ENCODE assay signal across 20 cellular contexts in genomic region chr3:174158674-174159073, GRCh38.
"Had no signal": no experiment of that assay in that cellular context is flagged by ENCODE, and none has a peak within 500 bp of the region (broad histone marks: within the 10 kb centered on the region; RNA-seq: fewer than 3 reads in every experiment).

No MANE protein-coding gene starts in this region.

- H3K4me3 ChIP-seq: coronary artery, skin epidermis, vagina had no signal

- ATAC-seq: activated CD4-positive, CD25-positive, alpha-beta regulatory T cell treated with anti-CD3 and anti-CD28 coated beads, Interleukin-2, amount 50 U/mL, for 24 hours; activated T-cell treated with anti-CD3 and anti-CD28 coated beads, Interleukin-2, amount 50 U/mL, for 4 hours; left lobe of liver had no signal

- H3K4me1 Mint-ChIP-seq: activated CD4-positive, alpha-beta T cell treated with anti-CD3 and anti-CD28 coated beads, Interleukin-2, amount 10 ng/mL, durations not matched to agents 7 days and 5 days; nephron progenitor cell had no signal

- H3K9me3 ChIP-seq: vagina had no signal

- DNase-seq: activated CD4-positive, alpha-beta T cell treated with anti-CD3 and anti-CD28 coated beads, Interleukin-2, amount 10 ng/mL, durations not matched to agents 7 days and 5 days; activated CD8-positive, alpha-beta memory T cell treated with anti-CD3 and anti-CD28 coated beads, Interleukin-2, amount 50 U/mL, for 4 hours; activated naive CD4-positive, alpha-beta T cell treated with anti-CD3 and anti-CD28 coated beads, Interleukin-2, amount 50 U/mL, for 16 hours; activated T-cell treated with anti-CD3 and anti-CD28 coated beads, Interleukin-2, amount 50 U/mL, for 4 hours; central memory CD4-positive, alpha-beta T cell; foreskin melanocyte; glutamatergic neuron; mammary epithelial cell; midbrain; nephron progenitor cell; nucleus accumbens; retina; trophoblast cell had no signal

- H3K9me3 Mint-ChIP-seq: activated CD4-positive, alpha-beta T cell treated with anti-CD3 and anti-CD28 coated beads, Interleukin-2, amount 10 ng/mL, durations not matched to agents 7 days and 5 days had no signal

- H3K27ac ChIP-seq: coronary artery, skin epidermis, vagina had no signal

- H3K27me3 Mint-ChIP-seq: activated CD4-positive, alpha-beta T cell treated with anti-CD3 and anti-CD28 coated beads, Interleukin-2, amount 10 ng/mL, durations not matched to agents 7 days and 5 days; stimulated activated naive CD8-positive, alpha-beta T cell treated with anti-CD3 and anti-CD28 coated beads, Interleukin-15, Interleukin-2, amounts not matched to agents 100 ng/mL and 50 ng/mL, for 24 hours had no signal

- H3K27me3 ChIP-seq: vagina had no signal

- H3K4me1 ChIP-seq: vagina had no signal

- H3K36me3 ChIP-seq: vagina had no signal

- H3K4me3 Mint-ChIP-seq: activated CD4-positive, alpha-beta T cell treated with anti-CD3 and anti-CD28 coated beads, Interleukin-2, amount 10 ng/mL, durations not matched to agents 7 days and 5 days; activated T-cell treated with anti-CD3 and anti-CD28 coated beads, Interleukin-2, amount 50 U/mL, for 4 hours; nephron progenitor cell; stimulated activated naive CD8-positive, alpha-beta T cell treated with anti-CD3 and anti-CD28 coated beads, Interleukin-15, Interleukin-2, amounts not matched to agents 100 ng/mL and 50 ng/mL, for 24 hours; T-helper 1 cell treated with Interleukin-12 subunit alpha and Interleukin-12 subunit beta and Interleukin-4 antibody, amounts not matched to agents 30 μg/mL and 1 μg/mL, for 36 hours had no signal

- H3K27ac Mint-ChIP-seq: activated CD4-positive, alpha-beta T cell treated with anti-CD3 and anti-CD28 coated beads, Interleukin-2, amount 10 ng/mL, durations not matched to agents 7 days and 5 days; nephron progenitor cell; stimulated activated naive CD8-positive, alpha-beta T cell treated with anti-CD3 and anti-CD28 coated beads, Interleukin-15, Interleukin-2, amounts not matched to agents 100 ng/mL and 50 ng/mL, for 24 hours; T-helper 1 cell treated with Interleukin-12 subunit alpha and Interleukin-12 subunit beta and Interleukin-4 antibody, amounts not matched to agents 30 μg/mL and 1 μg/mL, for 36 hours had no signal
